Comparison of ENCODE assay signal across 8 cellular contexts in the genomic region with DNA sequence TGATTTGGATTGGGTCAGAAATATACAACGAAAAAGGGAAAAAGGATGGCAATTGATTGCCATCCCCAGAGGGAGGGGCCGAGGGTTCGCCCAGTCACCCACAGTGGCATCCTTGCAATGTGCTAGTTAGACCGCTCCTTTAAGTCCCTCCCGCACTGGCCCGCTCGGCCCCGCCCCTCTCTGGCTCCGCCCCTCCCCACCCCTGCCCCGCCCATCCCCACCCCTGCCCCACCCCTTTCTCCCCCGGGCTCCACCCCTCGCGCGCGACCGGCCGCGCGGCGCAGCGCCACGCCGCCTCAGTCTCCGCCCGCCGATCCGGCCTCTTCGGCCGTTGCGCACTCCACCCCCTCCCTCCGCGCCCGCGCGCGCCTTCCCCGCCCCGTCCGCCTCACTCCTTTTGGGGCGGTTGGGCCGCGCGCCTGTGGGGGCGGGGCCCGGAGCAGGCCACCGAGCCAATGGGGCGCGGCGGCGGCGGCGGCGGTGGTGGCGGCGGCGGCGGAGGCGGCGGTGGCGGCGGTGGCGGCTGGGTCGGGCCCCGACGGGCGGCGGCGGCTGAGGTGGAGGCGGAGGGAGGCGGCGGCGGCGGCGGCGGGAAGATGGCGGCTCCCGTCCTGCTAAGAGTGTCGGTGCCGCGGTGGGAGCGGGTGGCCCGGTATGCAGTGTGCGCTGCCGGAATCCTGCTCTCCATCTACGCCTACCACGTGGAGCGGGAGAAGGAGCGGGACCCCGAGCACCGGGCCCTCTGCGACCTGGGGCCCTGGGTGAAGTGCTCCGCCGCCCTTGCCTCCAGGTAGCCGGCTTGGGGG. TPM values are rescaled to one million over a fixed set of nuclear protein-coding genes. Genes with fewer than 3 reads are reported as not detected.
A peak's percentile ranks its signal among the peaks of the same experiment; 100 is the strongest.
DNase-seq lines count a peak whose midpoint lies in the region; ATAC-seq, FAIRE-seq and TF ChIP-seq lines count a peak whose summit lies in the region.

Gene VKORC1L1, plus strand, starts transcription at position 299 of the 806 bp plus-strand sequence. Its CDS starts 298 bp downstream, at position 597.

- H3K36me3 Mint-ChIP-seq in natural killer cell treated with Interleukin-12 subunit alpha and Interleukin-12 subunit beta and Interleukin-15 and Interleukin-18, amount 100 ng/mL, for 72 hours: no peaks in the 10 kb centered on the region

- peak within 1 kb of the TSS; percentile 69 for H3K4me3 ChIP-seq in fibroblast of pulmonary artery (replicated peaks; ENCODE audit: low read depth, low read length)

- peaks cover 4 to 5% of the 10 kb centered on the region in 2 donors for H3K4me1 Mint-ChIP-seq in natural killer cell treated with Interleukin-12 subunit alpha and Interleukin-12 subunit beta and Interleukin-15 and Interleukin-18, amount 100 ng/mL, for 72 hours (ENCODE audit: low read depth in 2 of 2)

- no peak for FAIRE-seq in H54 (lab: Jason Lieb, UNC)

- DNase-seq in EL (peak; percentile 91), H54 (ENCODE audit: insufficient read length, low spot score) (peak; percentile 79), LoVo (ENCODE audit: low spot score) (peak; percentile 99), SHP77 (lab: John Stamatoyannopoulos, UW) (peak; percentile 88 to 94), fibroblast of pulmonary artery (ENCODE audit: low read depth) (peak; percentile 93)
- peak; percentile 94 for DNase-seq in activated T-helper 9 cell treated with anti-CD3 and anti-CD28 coated beads, Interleukin-2, amount 50 U/mL, for 16 hours (ENCODE audit: low read depth)
- peak; percentile 97 for DNase-seq in natural killer cell treated with Interleukin-12 subunit alpha and Interleukin-12 subunit beta and Interleukin-15 and Interleukin-18, amount 100 ng/mL, for 72 hours (ENCODE audit: low spot score)
- peak; percentile 86 to 94 (median 91) for DNase-seq in stimulated activated naive CD4-positive, alpha-beta T cell (lab: John Stamatoyannopoulos, UW)

- ATAC-seq in natural killer cell treated with Interleukin-12 subunit alpha and Interleukin-12 subunit beta and Interleukin-15 and Interleukin-18, amount 100 ng/mL, for 72 hours: peak; percentile 98

- H3K9me3 Mint-ChIP-seq in natural killer cell treated with Interleukin-12 subunit alpha and Interleukin-12 subunit beta and Interleukin-15 and Interleukin-18, amount 100 ng/mL, for 72 hours: no peaks in the 10 kb centered on the region

- no peaks in the 10 kb centered on the region for H3K27me3 Mint-ChIP-seq in natural killer cell treated with Interleukin-12 subunit alpha and Interleukin-12 subunit beta and Interleukin-15 and Interleukin-18, amount 100 ng/mL, for 72 hours

- TF ChIP-seq POLR2A in H54 (IDR thresholded peaks at IDR 0.05; ENCODE audit: low read depth, low read length): peak; percentile 44; the same call in 1 of the 2 replicates

- peak within 1 kb of the TSS; percentile 85 for H3K4me3 Mint-ChIP-seq in natural killer cell treated with Interleukin-12 subunit alpha and Interleukin-12 subunit beta and Interleukin-15 and Interleukin-18, amount 100 ng/mL, for 72 hours

- TF ChIP-seq CTCF in fibroblast of pulmonary artery (IDR thresholded peaks at IDR 0.05; ENCODE audit: low read length, missing control alignments): no peak

- H3K27ac Mint-ChIP-seq in natural killer cell treated with Interleukin-12 subunit alpha and Interleukin-12 subunit beta and Interleukin-15 and Interleukin-18, amount 100 ng/mL, for 72 hours: peak within 1 kb of the TSS; percentile 51 to 71

RNA-seq across cellular contexts. Expression of gene VKORC1L1, which starts in this region (rescaled TPM):
- 10 to 100 TPM; 18.2 to 24.0 TPM for total RNA-seq in natural killer cell treated with Interleukin-12 subunit alpha and Interleukin-12 subunit beta and Interleukin-15 and Interleukin-18, amount 100 ng/mL, for 72 hours

Comparison
In these comparisons a context has a peak if more than half of its experiments do, and no peak if none do; other contexts are left out.
1. Peak in every context shown above with its lines: DNase-seq, ATAC-seq and H3K4me3 ChIP-seq.